ENCODE assay signal across 11 cellular contexts in the genomic region with DNA sequence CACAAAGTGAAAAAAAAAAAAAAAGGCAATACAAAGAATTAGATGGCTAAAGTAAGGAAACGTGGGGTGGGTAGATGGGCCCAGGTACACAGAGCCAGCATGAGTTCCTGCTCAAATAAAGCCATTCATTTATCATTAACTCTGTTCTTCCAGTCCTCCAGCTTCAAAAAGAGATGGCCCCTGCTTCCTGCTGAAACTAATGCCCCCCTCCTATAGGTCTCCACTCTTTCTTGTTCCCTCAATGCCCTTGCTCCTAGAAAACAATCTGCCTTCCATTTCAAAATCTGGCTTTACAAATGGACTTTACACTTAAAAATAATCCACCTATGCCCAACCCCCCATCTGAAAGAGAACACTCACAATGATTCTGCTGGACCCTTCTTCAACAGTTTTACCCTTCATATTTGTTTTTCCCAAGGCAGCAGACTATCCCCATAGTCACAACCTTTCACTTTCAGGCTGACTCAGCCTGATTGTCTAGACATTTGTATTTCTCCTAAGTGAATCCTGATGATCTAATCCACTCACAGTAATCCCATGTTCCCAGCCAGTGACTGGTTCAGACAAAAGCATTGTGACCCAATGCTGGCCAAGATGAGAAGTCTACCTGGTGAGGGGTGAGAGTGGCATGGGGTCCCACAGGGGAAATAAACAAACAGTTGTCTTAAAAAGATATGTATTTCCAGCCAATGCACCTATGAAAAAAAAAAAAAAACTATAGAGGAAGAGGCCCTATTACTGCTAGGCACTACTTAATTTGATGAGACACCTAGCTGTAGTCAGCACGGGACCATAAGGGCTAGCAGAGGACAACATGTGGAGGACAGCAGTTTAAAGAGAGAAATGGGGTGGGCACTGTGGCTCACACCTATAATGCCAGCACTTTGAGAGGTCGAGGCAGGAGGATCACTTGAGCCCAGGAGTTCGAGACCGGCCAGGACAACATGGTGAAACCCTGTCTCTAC.
DNase-seq lines count a peak whose midpoint lies in the region; ATAC-seq and TF ChIP-seq lines count a peak whose summit lies in the region.
"Had no signal": no experiment of that assay in that cellular context is flagged by ENCODE, and none has a peak within 500 bp of the region (broad histone marks: within the 10 kb centered on the region; RNA-seq: fewer than 3 reads in every experiment).

No MANE protein-coding gene starts in this region.

- H3K4me3 Mint-ChIP-seq in CD14-positive monocyte (no peak overlapping the region), glutamatergic neuron (ENCODE audit: unreplicated experiment) (no peak overlapping the region)

- peaks cover 30% of the 10 kb centered on the region for H3K36me3 ChIP-seq in brain microvascular endothelial cell (replicated peaks)
- H3K36me3 ChIP-seq in mesendoderm (ENCODE audit: control insufficient read depth, insufficient read depth, low read length): peaks cover 10% of the 10 kb centered on the region

- no peaks in the 10 kb centered on the region for H3K79me2 ChIP-seq in mesendoderm (ENCODE audit: control insufficient read depth, insufficient read depth, low read length)

- H3K9me3 Mint-ChIP-seq in CD14-positive monocyte (no peaks in the 10 kb centered on the region), glutamatergic neuron (ENCODE audit: unreplicated experiment) (peaks cover 1% of the 10 kb centered on the region)

- no peak overlapping the region for H3K23ac ChIP-seq in mesendoderm (ENCODE audit: low read length)

- no peak overlapping the region for H2AK5ac ChIP-seq in mesendoderm (ENCODE audit: low read length)

- no peak overlapping the region for H2BK15ac ChIP-seq in mesendoderm (replicated peaks; ENCODE audit: low read depth)

- in situ Hi-C loops in brain microvascular endothelial cell (cut with HindIII; ENCODE audit: low pct_ligation_motif_present, low sequenced_read_pairs): no loop called here

- H3K27me3 ChIP-seq in brain microvascular endothelial cell (replicated peaks) (no peaks in the 10 kb centered on the region), mesendoderm (ENCODE audit: insufficient read depth, low read length, poor library complexity) (no peaks in the 10 kb centered on the region)
- H3K27me3 ChIP-seq: body of pancreas had no signal

- H3K4me1 Mint-ChIP-seq in CD14-positive monocyte: peaks cover 33% of the 10 kb centered on the region
- H3K4me1 Mint-ChIP-seq in glutamatergic neuron (ENCODE audit: low read depth, unreplicated experiment): no peaks in the 10 kb centered on the region

- intact Hi-C loops in CD14-positive monocyte (cut with micrococcal nuclease): no loop called here

- H3K18ac ChIP-seq in mesendoderm (ENCODE audit: low read length): no peak overlapping the region

- DNase-seq in CD14-positive monocyte (ENCODE audit: low spot score) (no peak), brain microvascular endothelial cell (peak; percentile 96), mesendoderm (peak; percentile 44), Kasumi-1 (lab: John Stamatoyannopoulos, UW) (no peak), activated gamma-delta T cell (lab: John Stamatoyannopoulos, UW) (no peak), SHP77 (lab: John Stamatoyannopoulos, UW) (no peak), glutamatergic neuron (no peak)
- DNase-seq: body of pancreas, lower lobe of right lung, SW 1271 had no signal

- no peak overlapping the region for H2BK120ac ChIP-seq in mesendoderm (ENCODE audit: low read depth, low read length)

- no peak overlapping the region for H4K8ac ChIP-seq in mesendoderm (ENCODE audit: low read depth, low read length)

- H3K79me1 ChIP-seq in mesendoderm (ENCODE audit: low read length): peaks cover 2% of the 10 kb centered on the region

- no CpG with 5 or more reads among the region's 5 CpGs for WGBS in mesendoderm (ENCODE audit: extremely low coverage, insufficient coverage, low lambda C conversion rate)

- H3K27ac Mint-ChIP-seq in CD14-positive monocyte (peak overlapping the region; percentile 90 to 98 (median 94)), glutamatergic neuron (ENCODE audit: unreplicated experiment) (no peak overlapping the region)

- no peaks in the 10 kb centered on the region for H3K4me1 ChIP-seq in mesendoderm (ENCODE audit: control insufficient read depth, low read depth, low read length)

- no peak overlapping the region for H3K4me3 ChIP-seq in brain microvascular endothelial cell (ENCODE audit: low read depth, low read length)
- no peak overlapping the region for H3K4me3 ChIP-seq in mesendoderm (ENCODE audit: low read length)
- H3K4me3 ChIP-seq: body of pancreas, lower lobe of right lung had no signal

- H2BK5ac ChIP-seq in mesendoderm (ENCODE audit: low read length): no peak overlapping the region

- TF ChIP-seq CTCF in CD14-positive monocyte (IDR thresholded peaks at IDR 0.05) (no peak), brain microvascular endothelial cell (IDR thresholded peaks at IDR 0.05; ENCODE audit: low read depth, low read length, missing control alignments) (no peak), glutamatergic neuron (IDR thresholded peaks at IDR 0.05; ENCODE audit: partially characterized antibody, unreplicated experiment) (no peak)

- peaks cover 79 to 90% of the 10 kb centered on the region in 2 donors for H3K36me3 Mint-ChIP-seq in CD14-positive monocyte
- H3K36me3 Mint-ChIP-seq in glutamatergic neuron (ENCODE audit: unreplicated experiment): no peaks in the 10 kb centered on the region

- H3K4ac ChIP-seq in mesendoderm (ENCODE audit: low read depth, low read length): no peak overlapping the region

- no peak overlapping the region for H3K4me2 ChIP-seq in mesendoderm (ENCODE audit: low read length)

- peak; percentile 53 for ATAC-seq in HG02610 (IDR thresholded peaks at IDR 0.05; ENCODE audit: unreplicated experiment)
- ATAC-seq: body of pancreas, lower lobe of right lung had no signal

- H4K5ac ChIP-seq in mesendoderm (ENCODE audit: low read length): no peak overlapping the region

- H3K27ac ChIP-seq in brain microvascular endothelial cell (peak overlapping the region; percentile 97), mesendoderm (ENCODE audit: low read depth, low read length) (no peak overlapping the region)
- H3K27ac ChIP-seq: lower lobe of right lung had no signal

- H3K27me3 Mint-ChIP-seq in CD14-positive monocyte (ENCODE audit: low read depth in 3 of 3): no peaks in the 10 kb centered on the region
- H3K27me3 Mint-ChIP-seq in glutamatergic neuron (ENCODE audit: unreplicated experiment): no peaks in the 10 kb centered on the region

- no peak overlapping the region for H3K9ac ChIP-seq in mesendoderm (ENCODE audit: low read length)

- H3K56ac ChIP-seq in mesendoderm (ENCODE audit: low read length): no peak overlapping the region

Comparison
In these comparisons a context has a peak if more than half of its experiments do, and no peak if none do; other contexts are left out.
1. DNase-seq: peak in brain microvascular endothelial cell (single experiment) and mesendoderm (single experiment); none in CD14-positive monocyte (single experiment), Kasumi-1 (0 of 2), activated gamma-delta T cell (single experiment), SHP77 (0 of 2) and glutamatergic neuron (single experiment).